13 cellular contexts compared by ENCODE assay signal in the genomic region with DNA sequence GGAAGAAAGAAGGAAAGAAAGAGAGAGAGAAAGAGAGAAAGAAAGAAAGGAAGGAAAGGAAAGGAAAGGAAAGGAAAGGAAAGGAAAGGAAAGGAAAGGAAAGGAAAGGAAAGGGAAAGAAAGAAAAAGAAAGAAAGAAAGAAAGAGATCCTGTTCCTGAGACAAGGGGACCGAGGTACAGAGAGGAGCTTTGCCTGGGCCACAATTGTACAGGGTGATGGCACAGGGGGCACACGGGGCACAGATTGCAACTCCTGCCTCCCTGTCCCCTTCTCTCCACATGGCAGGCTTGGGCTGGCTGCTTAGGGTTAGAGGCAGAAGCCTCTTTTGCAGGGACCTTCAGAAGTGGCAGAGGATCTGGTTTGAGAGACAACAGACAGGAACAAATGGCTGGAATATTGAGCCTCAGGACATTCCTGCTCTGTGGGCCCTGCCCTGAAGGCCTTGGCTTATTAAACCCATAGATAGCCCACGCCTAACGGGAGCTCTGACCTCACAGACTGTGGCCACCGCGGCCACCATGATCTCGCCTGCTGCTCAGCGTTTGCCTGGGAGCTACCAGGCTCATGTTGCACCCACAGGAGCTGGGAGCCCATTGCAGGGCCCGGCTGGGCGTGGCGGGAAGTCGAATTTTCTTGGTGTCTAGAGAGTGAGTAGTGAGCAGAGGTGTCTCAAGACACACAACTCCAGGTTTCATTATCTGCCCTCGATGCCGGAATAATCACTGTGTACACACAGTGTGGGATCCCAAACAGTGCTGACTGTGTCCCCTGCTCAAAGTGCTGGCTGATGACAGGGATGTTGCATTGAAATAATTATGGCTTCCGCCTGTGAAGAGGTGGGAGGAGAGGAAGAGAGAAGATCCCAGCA.
A peak's percentile ranks its signal among the peaks of the same experiment; 100 is the strongest.
DNase-seq lines count a peak whose midpoint lies in the region; ATAC-seq lines count a peak whose summit lies in the region.
"Had no signal": no experiment of that assay in that cellular context is flagged by ENCODE, and none has a peak within 500 bp of the region (broad histone marks: within the 10 kb centered on the region; RNA-seq: fewer than 3 reads in every experiment).

No MANE protein-coding gene starts in this region.

- no peaks in the 10 kb centered on the region for H3K27me3 ChIP-seq in skeletal muscle tissue (ENCODE audit: control insufficient read depth in 3 of 3, insufficient read depth in 3 of 3, low read length in 3 of 3)
- H3K27me3 ChIP-seq: tibial artery had no signal

- ATAC-seq in effector memory CD8-positive, alpha-beta T cell (replicated peaks) = no peak
- ATAC-seq in HG02970 (IDR thresholded peaks at IDR 0.05; ENCODE audit: low FRiP score, unreplicated experiment) = no peak
- ATAC-seq: activated CD4-positive, CD25-positive, alpha-beta regulatory T cell treated with anti-CD3 and anti-CD28 coated beads, Interleukin-2, amount 50 U/mL, for 24 hours; activated naive CD4-positive, alpha-beta T cell treated with anti-CD3 and anti-CD28 coated beads, Interleukin-2, amount 50 U/mL, for 72 hours had no signal

- no peak overlapping the region for H3K4me3 Mint-ChIP-seq in effector memory CD8-positive, alpha-beta T cell

- H3K36me3 ChIP-seq in skeletal muscle tissue (ENCODE audit: control insufficient read depth in 3 of 3, insufficient read depth in 3 of 3, low read length in 3 of 3) = no peaks in the 10 kb centered on the region
- H3K36me3 ChIP-seq: esophagus squamous epithelium, tibial artery had no signal

- H3K27ac ChIP-seq in skeletal muscle tissue (ENCODE audit: low read depth, low read length) = peak overlapping the region; percentile 29
- H3K27ac ChIP-seq: tibial artery had no signal

- H3K4me3 ChIP-seq in skeletal muscle tissue (ENCODE audit: low read length in 3 of 3) = peak overlapping the region; percentile 13 to 32 (median 16)
- H3K4me3 ChIP-seq: esophagus squamous epithelium, tibial artery had no signal

- H3K36me3 Mint-ChIP-seq in effector memory CD8-positive, alpha-beta T cell (ENCODE audit: insufficient read depth) = no peaks in the 10 kb centered on the region
- H3K36me3 Mint-ChIP-seq: activated naive CD4-positive, alpha-beta T cell treated with anti-CD3 and anti-CD28 coated beads, Interleukin-2, amount 50 U/mL, for 72 hours had no signal

- H3K4me1 ChIP-seq in skeletal muscle tissue (ENCODE audit: control insufficient read depth in 3 of 3, insufficient read depth in 3 of 3, low read length in 3 of 3) = peaks cover 11 to 40% (median 33%) of the 10 kb centered on the region in 3 donors

- H3K9me3 Mint-ChIP-seq in effector memory CD8-positive, alpha-beta T cell = no peaks in the 10 kb centered on the region
- H3K9me3 Mint-ChIP-seq: activated naive CD4-positive, alpha-beta T cell treated with anti-CD3 and anti-CD28 coated beads, Interleukin-2, amount 50 U/mL, for 72 hours had no signal

- DNase-seq in NCI-H2081 (lab: John Stamatoyannopoulos, UW) (peak; percentile 16 to 69), NCI-H2081 treated with DMSO at 0.1 percent for 48 hours (lab: John Stamatoyannopoulos, UW) (no peak), NCI-H69 (lab: John Stamatoyannopoulos, UW) (peak; percentile 96), AG08396 (ENCODE audit: low spot score) (no peak)
- no peak for DNase-seq in effector memory CD8-positive, alpha-beta T cell
- DNase-seq in stimulated activated CD4-positive, alpha-beta T cell treated with anti-CD3 and anti-CD28 coated beads, Interleukin-2, amount 100 ng/mL, for 24 hours = no peak
- DNase-seq: esophagus squamous epithelium, NCI-H524, tibial artery had no signal

- peak overlapping the region; percentile 27 to 63 (median 50) for H3K9ac ChIP-seq in skeletal muscle tissue (ENCODE audit: low read depth in 1 of 3, low read length in 3 of 3)

- no peaks in the 10 kb centered on the region for H3K9me3 ChIP-seq in skeletal muscle tissue (ENCODE audit: control insufficient read depth in 3 of 3, low read length in 3 of 3)
- H3K9me3 ChIP-seq: esophagus squamous epithelium, tibial artery had no signal

- H3K27me3 Mint-ChIP-seq in effector memory CD8-positive, alpha-beta T cell = no peaks in the 10 kb centered on the region

- H3K4me1 Mint-ChIP-seq in effector memory CD8-positive, alpha-beta T cell (ENCODE audit: low read depth in 2 of 2) = peaks cover 13 to 18% of the 10 kb centered on the region in 2 donors

- peak overlapping the region; percentile 87 to 91 for H3K27ac Mint-ChIP-seq in effector memory CD8-positive, alpha-beta T cell

Comparison
In these comparisons a context has a peak if more than half of its experiments do, and no peak if none do; other contexts are left out.
1. DNase-seq: peak in NCI-H2081 (2 of 2) and NCI-H69 (single experiment); none in NCI-H2081 treated with DMSO at 0.1 percent for 48 hours (single experiment), effector memory CD8-positive, alpha-beta T cell (0 of 3), stimulated activated CD4-positive, alpha-beta T cell treated with anti-CD3 and anti-CD28 coated beads, Interleukin-2, amount 100 ng/mL, for 24 hours (0 of 2) and AG08396 (single experiment).